In genomic region chr6:40854592-40854991, GRCh38 we compare ENCODE assay signal across 5 cellular contexts.
"Had no signal": no experiment of that assay in that cellular context is flagged by ENCODE, and none has a peak within 500 bp of the region (broad histone marks: within the 10 kb centered on the region; RNA-seq: fewer than 3 reads in every experiment).

No MANE protein-coding gene starts in this region.

- H3K27ac ChIP-seq: HL-60 had no signal

- ATAC-seq: GM23338, HepG2 had no signal

- DNase-seq: H9, HCEC 1CT had no signal

- H3K4me3 ChIP-seq: GM23338 had no signal
